Comparison of ENCODE assay signal across 21 cellular contexts in the genomic region with DNA sequence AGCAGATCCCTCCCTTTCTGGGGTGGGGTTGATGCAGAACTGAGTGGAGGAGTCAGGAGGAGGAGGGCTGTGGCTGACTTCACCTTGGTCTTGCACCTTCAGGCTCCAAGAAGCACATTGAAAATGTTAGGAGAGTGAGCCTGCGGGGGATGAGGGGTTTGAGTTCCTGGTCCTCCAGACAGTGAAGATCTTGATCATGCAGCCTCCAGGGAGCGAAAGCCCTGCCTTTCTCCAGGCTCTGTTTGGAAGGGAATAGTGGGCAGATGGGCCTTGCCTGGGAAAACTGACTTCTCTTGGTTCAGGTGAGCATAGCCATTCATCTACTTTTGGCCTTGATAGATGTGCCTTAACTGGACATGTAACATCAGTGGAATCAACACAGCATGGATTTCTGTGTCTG.
DNase-seq lines count a peak whose midpoint lies in the region; ATAC-seq, FAIRE-seq and TF ChIP-seq lines count a peak whose summit lies in the region.
"Had no signal": no experiment of that assay in that cellular context is flagged by ENCODE, and none has a peak within 500 bp of the region (broad histone marks: within the 10 kb centered on the region; RNA-seq: fewer than 3 reads in every experiment).

No MANE protein-coding gene starts in this region.

- H3K9ac ChIP-seq in DND-41 (ENCODE audit: low read depth, low read length) (no peak overlapping the region), H1 (replicated peaks in 1 of 4; ENCODE audit: extremely low read depth in 1 of 4, low read depth in 3 of 4, low read length in 3 of 4) (no peak overlapping the region)
- H3K9ac ChIP-seq: BLaER1 treated with 17β-estradiol and CSF1 and Interleukin-3, amounts not matched to agents 10 nM and 100 nM had no signal

- H4K8ac ChIP-seq in H1 (ENCODE audit: extremely low read depth, insufficient read depth, low read length): no peak overlapping the region

- H3K23me2 ChIP-seq in H1 (ENCODE audit: low read depth, low read length): no peaks in the 10 kb centered on the region

- no peaks in the 10 kb centered on the region for H3K4me1 Mint-ChIP-seq in type B pancreatic cell (ENCODE audit: unreplicated experiment)
- H3K4me1 Mint-ChIP-seq: B cell, GM23338 had no signal

- no peak overlapping the region for H3K56ac ChIP-seq in H1 (replicated peaks; ENCODE audit: insufficient read length, low read depth, low read length)

- H3K4ac ChIP-seq in H1 (replicated peaks; ENCODE audit: insufficient read length, low read depth, low read length): no peak overlapping the region

- no peak for DNase-seq in DND-41
- DNase-seq in H1 (ENCODE audit: low read depth in 1 of 2, low spot score in 2 of 2): no peak
- peak; percentile 51 for DNase-seq in mesenteric fat pad (ENCODE audit: low spot score)
- DNase-seq in type B pancreatic cell (ENCODE audit: extremely low spot score, unreplicated experiment): peak; percentile 10
- no peak for DNase-seq in testis
- DNase-seq: Calu3, DMS 273 treated with DMSO at 0.1 percent for 48 hours, DMS53, H7, HFFc6 had no signal

- no peak overlapping the region for H2BK20ac ChIP-seq in H1 (ENCODE audit: low read length)

- H2AFZ ChIP-seq in DND-41 (ENCODE audit: low read depth, low read length) (0 out of 2 replicates have a peak overlapping the region, but pooled peaks have one; percentile 14), H1 (ENCODE audit: low read length) (no peak overlapping the region)
- H2AFZ ChIP-seq: GM23338 had no signal

- no peak for TF ChIP-seq EP300 in H1 (IDR thresholded peaks at IDR 0.05; ENCODE audit: borderline replicate concordance in 1 of 2, low read depth in 2 of 2, low read length in 2 of 2)

- WGBS in H1 (ENCODE audit: extremely low coverage in 1 of 2, insufficient coverage in 1 of 2, insufficient read length in 1 of 2, insufficient replicate concordance in 2 of 2, low coverage in 1 of 2, low lambda C conversion rate in 2 of 2, missing lambda C conversion rate in 1 of 2), 2 experiments: 91% methylated on average over 2 of the region's 2 CpGs; no CpG with 5 or more reads in 1 of the 2 experiments
- WGBS in testis, 2 donors: 78 to 93% methylated on average over 2 of the region's 2 CpGs

- H3K4me3 Mint-ChIP-seq in type B pancreatic cell: no peak overlapping the region
- H3K4me3 Mint-ChIP-seq: B cell; CD8-positive, alpha-beta T cell; GM23338; HFFc6 had no signal

- H2BK15ac ChIP-seq in H1 (ENCODE audit: low read length): 0 out of 2 replicates have a peak overlapping the region, but pooled peaks have one; percentile 40

- no peak overlapping the region for H3K4me2 ChIP-seq in DND-41 (ENCODE audit: insufficient read depth, low read length)
- H3K4me2 ChIP-seq in H1 (ENCODE audit: insufficient read depth in 1 of 2, low read depth in 2 of 2, low read length in 2 of 2): no peak overlapping the region
- H3K4me2 ChIP-seq: BLaER1 treated with 17β-estradiol and CSF1 and Interleukin-3, amounts not matched to agents 10 nM and 100 nM; GM23338 had no signal

- CTCF ChIA-PET in H1 (lab: Charles Lee; ENCODE audit: partially characterized antibody): no interaction called here

- TF ChIP-seq CTCF in DND-41 (IDR thresholded peaks at IDR 0.05; ENCODE audit: borderline replicate concordance, extremely low read depth, low read length, poor library complexity, severe bottlenecking): no peak
- no peak for TF ChIP-seq CTCF in H1 (IDR thresholded peaks at IDR 0.05; ENCODE audit: control extremely low read depth in 1 of 3, insufficient read depth in 1 of 3, low read depth in 1 of 3, low read length in 3 of 3)
- TF ChIP-seq CTCF in type B pancreatic cell (conservative IDR thresholded peaks at IDR 0.05): no peak
- TF ChIP-seq CTCF in testis (IDR thresholded peaks at IDR 0.05): no peak

- H3K27me3 Mint-ChIP-seq in type B pancreatic cell: peaks cover 14% of the 10 kb centered on the region

- H3K79me1 ChIP-seq in H1 (ENCODE audit: low read depth, low read length): no peaks in the 10 kb centered on the region

- H3K27ac Mint-ChIP-seq in type B pancreatic cell: no peak overlapping the region
- H3K27ac Mint-ChIP-seq: B cell; CD8-positive, alpha-beta T cell; GM23338; HFFc6 had no signal

- no peaks in the 10 kb centered on the region for H3K9me3 Mint-ChIP-seq in type B pancreatic cell
- H3K9me3 Mint-ChIP-seq: CD8-positive, alpha-beta T cell; GM23338 had no signal

- no peaks in the 10 kb centered on the region for H3K36me3 ChIP-seq in DND-41 (ENCODE audit: insufficient read depth, low read length)
- no peaks in the 10 kb centered on the region for H3K36me3 ChIP-seq in H1 (ENCODE audit: control insufficient read depth in 2 of 4, insufficient read depth in 4 of 4, low read length in 3 of 4)
- H3K36me3 ChIP-seq in testis (ENCODE audit: low read depth, missing control alignments): no peaks in the 10 kb centered on the region
- H3K36me3 ChIP-seq: BLaER1 treated with 17β-estradiol and CSF1 and Interleukin-3, amounts not matched to agents 10 nM and 100 nM had no signal

- no peak for FAIRE-seq in H1 (lab: Jason Lieb, UNC)
- FAIRE-seq: G401.6, GM12891, GM19239 had no signal

- no peak overlapping the region for H3K23ac ChIP-seq in H1 (ENCODE audit: insufficient read length)

- H3K14ac ChIP-seq in H1 (ENCODE audit: insufficient read length): no peak overlapping the region

- no peak overlapping the region for H2BK12ac ChIP-seq in H1 (ENCODE audit: low read depth, low read length)

- no peak for TF ChIP-seq RAD21 in H1 (IDR thresholded peaks at IDR 0.05 in 1 of 2, conservative IDR thresholded peaks at IDR 0.05 in 1 of 2; ENCODE audit: low read depth in 2 of 2, low read length in 2 of 2)

- intact Hi-C loops in testis (cut with DNase I; ENCODE audit: low total_unique reads): no loop called here

- no peak overlapping the region for H4K5ac ChIP-seq in H1 (ENCODE audit: insufficient read length, low read depth, low read length)

- H4K91ac ChIP-seq in H1 (replicated peaks; ENCODE audit: insufficient read length, low read length): no peak overlapping the region

- no peak overlapping the region for H2BK120ac ChIP-seq in H1 (replicated peaks; ENCODE audit: low read depth, low read length)

- H2BK5ac ChIP-seq in H1 (ENCODE audit: low read depth, low read length): no peak overlapping the region

- ATAC-seq in DND-41 (ENCODE audit: insufficient read depth, low read depth): no peak
- ATAC-seq in GM21390 (IDR thresholded peaks at IDR 0.05; ENCODE audit: unreplicated experiment): no peak
- ATAC-seq in HG02938 (IDR thresholded peaks at IDR 0.05; ENCODE audit: unreplicated experiment): no peak
- ATAC-seq: CD8-positive, alpha-beta T cell; GM23338; HCT116 had no signal

- POLR2A ChIA-PET in H1 (lab: Charles Lee; ENCODE audit: partially characterized antibody): no interaction called here

- TF ChIP-seq POLR2A in H1 (IDR thresholded peaks at IDR 0.05; ENCODE audit: control extremely low read depth in 1 of 2, low read depth in 2 of 2, low read length in 2 of 2) (no peak), testis (IDR thresholded peaks at IDR 0.05) (no peak)

- H3K79me2 ChIP-seq in DND-41 (ENCODE audit: insufficient read depth, low read length): no peaks in the 10 kb centered on the region
- no peaks in the 10 kb centered on the region for H3K79me2 ChIP-seq in H1 (ENCODE audit: control insufficient read depth in 1 of 2, insufficient read depth in 2 of 2, low read length in 2 of 2)

- H3K27ac ChIP-seq in DND-41 (ENCODE audit: low read length) (no peak overlapping the region), H1 (ENCODE audit: low read depth, low read length) (no peak overlapping the region), testis (no peak overlapping the region)
- H3K27ac ChIP-seq: BLaER1 treated with 17β-estradiol and CSF1 and Interleukin-3, amounts not matched to agents 10 nM and 100 nM; HL-60 had no signal

- H3K18ac ChIP-seq in H1 (ENCODE audit: extremely low read depth, low read length): no peak overlapping the region

- H3K9me3 ChIP-seq in DND-41 (ENCODE audit: insufficient read depth, low read length, severe bottlenecking) (no peaks in the 10 kb centered on the region), H1 (ENCODE audit: insufficient read depth in 2 of 2, low read depth in 1 of 2, low read length in 1 of 2) (no peaks in the 10 kb centered on the region), testis (no peaks in the 10 kb centered on the region)
- H3K9me3 ChIP-seq: BLaER1 treated with 17β-estradiol and CSF1 and Interleukin-3, amounts not matched to agents 10 nM and 100 nM had no signal

- no peak overlapping the region for H2AK5ac ChIP-seq in H1 (ENCODE audit: low read depth, low read length)

- H3K36me3 Mint-ChIP-seq in type B pancreatic cell: no peaks in the 10 kb centered on the region
- H3K36me3 Mint-ChIP-seq: CD8-positive, alpha-beta T cell had no signal

- no peaks in the 10 kb centered on the region for H3K27me3 ChIP-seq in DND-41 (ENCODE audit: insufficient read depth, low read length, poor library complexity)
- no peaks in the 10 kb centered on the region for H3K27me3 ChIP-seq in H1 (replicated peaks in 1 of 4; ENCODE audit: control insufficient read depth in 3 of 4, extremely low read depth in 1 of 4, insufficient read depth in 3 of 4, low read length in 3 of 4)
- H3K27me3 ChIP-seq in testis: no peaks in the 10 kb centered on the region
- H3K27me3 ChIP-seq: BLaER1 treated with 17β-estradiol and CSF1 and Interleukin-3, amounts not matched to agents 10 nM and 100 nM had no signal

- H4K20me1 ChIP-seq in DND-41 (ENCODE audit: insufficient read depth, low read length) (no peaks in the 10 kb centered on the region), H1 (replicated peaks in 1 of 2; ENCODE audit: control insufficient read depth in 1 of 2, insufficient read depth in 2 of 2, low read length in 2 of 2) (no peaks in the 10 kb centered on the region)
- H4K20me1 ChIP-seq: BLaER1 treated with 17β-estradiol and CSF1 and Interleukin-3, amounts not matched to agents 10 nM and 100 nM had no signal

- H3K4me1 ChIP-seq in DND-41 (ENCODE audit: insufficient read depth, low read length): peaks cover 6% of the 10 kb centered on the region; the same call in 1 of the 2 replicates
- no peaks in the 10 kb centered on the region for H3K4me1 ChIP-seq in H1 (replicated peaks in 1 of 4; ENCODE audit: control insufficient read depth in 3 of 4, insufficient read depth in 4 of 4, low read length in 3 of 4)
- H3K4me1 ChIP-seq in testis: no peaks in the 10 kb centered on the region
- H3K4me1 ChIP-seq: BLaER1 treated with 17β-estradiol and CSF1 and Interleukin-3, amounts not matched to agents 10 nM and 100 nM had no signal

- H3K4me3 ChIP-seq in DND-41 (ENCODE audit: low read depth in 1 of 2, low read length in 2 of 2): no peak overlapping the region
- H3K4me3 ChIP-seq in H1 (ENCODE audit: extremely low read depth in 1 of 4, insufficient read depth in 2 of 4, low read depth in 3 of 4, low read length in 4 of 4): no peak overlapping the region
- no peak overlapping the region for H3K4me3 ChIP-seq in testis
- H3K4me3 ChIP-seq: BLaER1 treated with 17β-estradiol and CSF1 and Interleukin-3, amounts not matched to agents 10 nM and 100 nM; GM23338 had no signal

TF ChIP-seq in H1, 55 proteins besides CTCF, POLR2A, EP300 and RAD21 (continues in another document):
- TF ChIP-seq ZNF274 (IDR thresholded peaks at IDR 0.05; ENCODE audit: borderline replicate concordance, extremely low read depth, low read length) (no peak), RXRA (IDR thresholded peaks at IDR 0.05; ENCODE audit: insufficient read depth, low read depth, low read length) (no peak), CHD2 (IDR thresholded peaks at IDR 0.05; ENCODE audit: low read length) (no peak), ASH2L (IDR thresholded peaks at IDR 0.05; ENCODE audit: low read length) (no peak), NRF1 (IDR thresholded peaks at IDR 0.05; ENCODE audit: low read depth, low read length) (no peak)

Comparison
In these comparisons a context has a peak if more than half of its experiments do, and no peak if none do; other contexts are left out.
1. DNase-seq: peak in mesenteric fat pad (single experiment) and type B pancreatic cell (single experiment); none in DND-41 (single experiment), H1 (0 of 2) and testis (single experiment).